ENCODE assay signal across 11 cellular contexts in genomic region chr17:5241861-5242671, GRCh38. TPM values are rescaled to one million over a fixed set of nuclear protein-coding genes. Genes with fewer than 3 reads are reported as not detected.
DNase-seq lines count a peak whose midpoint lies in the region; ATAC-seq, FAIRE-seq and TF ChIP-seq lines count a peak whose summit lies in the region.
"Had no signal": no experiment of that assay in that cellular context is flagged by ENCODE, and none has a peak within 500 bp of the region (broad histone marks: within the 10 kb centered on the region; RNA-seq: fewer than 3 reads in every experiment).

No MANE protein-coding gene starts in this region.

- CTCF ChIA-PET in naive thymus-derived CD4-positive, alpha-beta T cell (lab: Charles Lee): interaction anchor here (0.6 to 1.0 kb wide), 5 partner anchors 8 to 225 kb away, joined by 3 to 4 read pairs (median 3); no protein-coding TSS in a partner anchor

- peaks cover 27 to 39% of the 10 kb centered on the region in 2 donors for H3K4me1 ChIP-seq in naive thymus-derived CD4-positive, alpha-beta T cell (ENCODE audit: control insufficient read depth in 2 of 2, insufficient read depth in 2 of 2, low read length in 2 of 2)

- H3K4me3 Mint-ChIP-seq in naive thymus-derived CD4-positive, alpha-beta T cell: peak overlapping the region; percentile 55 to 95 (median 86)

- H3K27me3 ChIP-seq in naive thymus-derived CD4-positive, alpha-beta T cell (ENCODE audit: control insufficient read depth in 2 of 2, insufficient read depth in 2 of 2, low read length in 2 of 2): no peaks in the 10 kb centered on the region

- H3K36me3 ChIP-seq in naive thymus-derived CD4-positive, alpha-beta T cell (ENCODE audit: control insufficient read depth in 2 of 3, insufficient read depth in 3 of 3, low read length in 3 of 3): no peaks in the 10 kb centered on the region

- no peaks in the 10 kb centered on the region for H3K9me3 ChIP-seq in naive thymus-derived CD4-positive, alpha-beta T cell (ENCODE audit: control insufficient read depth in 2 of 3, low read length in 3 of 3)

- FAIRE-seq in GM18507 (lab: Jason Lieb, UNC): peak; percentile 63

- DNase-seq in GM18507 (ENCODE audit: extremely low spot score, insufficient read length, low read depth) (no peak), HK-2 (ENCODE audit: unreplicated experiment) (no peak), AML-193 (lab: John Stamatoyannopoulos, UW) (no peak)
- DNase-seq in activated naive CD4-positive, alpha-beta T cell treated with anti-CD3 and anti-CD28 coated beads, Interleukin-2, amount 50 U/mL, for 16 hours: peak; percentile 28
- DNase-seq in naive thymus-derived CD4-positive, alpha-beta T cell: peak in 7 of 9 donors; percentile 36 to 75 (median 65)
- DNase-seq: activated CD4-positive, CD25-positive, alpha-beta regulatory T cell treated with anti-CD3 and anti-CD28 coated beads, Interleukin-2, amount 50 U/mL, for 72 hours; effector CD8-positive, alpha-beta T cell; NCI-H446 had no signal

- POLR2A ChIA-PET in naive thymus-derived CD4-positive, alpha-beta T cell (lab: Charles Lee): interaction anchor here (0.5 to 1.4 kb wide), 7 partner anchors 15 to 244 kb away, joined by 3 to 8 read pairs (median 5); partner anchors contain the start of genes DERL2, MIS12, NUP88 and RABEP1

- H3K27ac ChIP-seq in naive thymus-derived CD4-positive, alpha-beta T cell (ENCODE audit: low read depth, low read length): peak overlapping the region; percentile 73

- peaks cover 19 to 49% (median 44%) of the 10 kb centered on the region in 7 donors for H3K4me1 Mint-ChIP-seq in naive thymus-derived CD4-positive, alpha-beta T cell

- H3K4me3 ChIP-seq in naive thymus-derived CD4-positive, alpha-beta T cell (ENCODE audit: low read length): peak overlapping the region; percentile 17

- intact Hi-C loops in naive thymus-derived CD4-positive, alpha-beta T cell (cut with micrococcal nuclease): loop anchor here (1.0 to 5.0 kb wide), 4 partner anchors 15 to 820 kb away; partner anchors contain the start of gene RABEP1 (in 1 of the 2)

- ATAC-seq in HG02678 (IDR thresholded peaks at IDR 0.05; ENCODE audit: unreplicated experiment): peak; percentile 49
- peak; percentile 88 for ATAC-seq in naive thymus-derived CD4-positive, alpha-beta T cell
- no peak for ATAC-seq in SK-N-SH treated with all-trans-retinoic acid at 6 μM for 48 hours
- ATAC-seq in GM21529 (IDR thresholded peaks at IDR 0.05; ENCODE audit: unreplicated experiment): no peak

- peaks cover 0 to 2% (median 0%) of the 10 kb centered on the region in 5 donors for H3K27me3 Mint-ChIP-seq in naive thymus-derived CD4-positive, alpha-beta T cell

- H3K27ac Mint-ChIP-seq in naive thymus-derived CD4-positive, alpha-beta T cell: peak overlapping the region; percentile 85 to 100 (median 99)

- peaks cover 0 to 3% (median 2%) of the 10 kb centered on the region in 11 donors for H3K9me3 Mint-ChIP-seq in naive thymus-derived CD4-positive, alpha-beta T cell

- peaks cover 0 to 6% (median 2%) of the 10 kb centered on the region in 5 donors for H3K36me3 Mint-ChIP-seq in naive thymus-derived CD4-positive, alpha-beta T cell

TF ChIP-seq in SK-N-SH treated with all-trans-retinoic acid at 6 μM for 48 hours, 23 proteins besides CTCF, POLR2A, EP300 and RAD21:
- TF ChIP-seq BACH2 (CRISPR knock-in tag; IDR thresholded peaks at IDR 0.05; ENCODE audit: borderline replicate concordance): no peak
- no peak for TF ChIP-seq ISL1 (CRISPR knock-in tag; IDR thresholded peaks at IDR 0.05)
- TF ChIP-seq TCF4 (CRISPR knock-in tag; IDR thresholded peaks at IDR 0.05; ENCODE audit: borderline replicate concordance): no peak
- TF ChIP-seq ZFP30 (CRISPR knock-in tag; IDR thresholded peaks at IDR 0.05): no peak
- TF ChIP-seq ZFP3 (CRISPR knock-in tag; IDR thresholded peaks at IDR 0.05): no peak
- no peak for TF ChIP-seq ZNF70 (CRISPR knock-in tag; IDR thresholded peaks at IDR 0.05)
- no peak for TF ChIP-seq TSHZ2 (CRISPR knock-in tag; IDR thresholded peaks at IDR 0.05)
- TF ChIP-seq TOX (CRISPR knock-in tag; IDR thresholded peaks at IDR 0.05; ENCODE audit: borderline replicate concordance): no peak
- no peak for TF ChIP-seq PATZ1 (CRISPR knock-in tag; IDR thresholded peaks at IDR 0.05; ENCODE audit: borderline replicate concordance)
- no peak for TF ChIP-seq POU6F1 (CRISPR knock-in tag; IDR thresholded peaks at IDR 0.05; ENCODE audit: borderline replicate concordance, low read depth)
- TF ChIP-seq ESRRG (CRISPR knock-in tag; IDR thresholded peaks at IDR 0.05): no peak
- TF ChIP-seq RARB (CRISPR knock-in tag; IDR thresholded peaks at IDR 0.05): no peak
TF ChIP-seq in SK-N-SH treated with all-trans-retinoic acid at 6 μM for 48 hours: peak in this region for 0.

RNA-seq across cellular contexts. Expression of gene SCIMP, which starts 7.4 kb away (rescaled TPM):
- 10 to 100 TPM in 1 of 5 experiments, 1 to 10 TPM in 3, not detected in 1; 1.4 to 24.8 (median 1.6) TPM for total RNA-seq in naive thymus-derived CD4-positive, alpha-beta T cell
- under 1 TPM; 0.33 to 0.35 TPM for polyA plus RNA-seq in naive thymus-derived CD4-positive, alpha-beta T cell

RNA-seq across cellular contexts. Expression of gene RABEP1, which starts 40.0 kb away (rescaled TPM):
- total RNA-seq in naive thymus-derived CD4-positive, alpha-beta T cell: 10 to 100 TPM; 37.3 to 58.5 (median 44.6) TPM
- 10 to 100 TPM; 26.2 to 35.9 TPM for polyA plus RNA-seq in naive thymus-derived CD4-positive, alpha-beta T cell

RNA-seq across cellular contexts. Expression of gene ZNF594, which starts 50.4 kb away (rescaled TPM):
- 10 to 100 TPM in 3 of 5 experiments, 1 to 10 TPM in 2; 4.8 to 35.7 (median 11.6) TPM for total RNA-seq in naive thymus-derived CD4-positive, alpha-beta T cell
- 1 to 10 TPM; 2.6 to 4.4 TPM for polyA plus RNA-seq in naive thymus-derived CD4-positive, alpha-beta T cell

Comparison
In these comparisons a context has a peak if more than half of its experiments do, and no peak if none do; other contexts are left out.
1. DNase-seq: peak in activated naive CD4-positive, alpha-beta T cell treated with anti-CD3 and anti-CD28 coated beads, Interleukin-2, amount 50 U/mL, for 16 hours (single experiment) and naive thymus-derived CD4-positive, alpha-beta T cell (7 of 9); none in GM18507 (single experiment), HK-2 (single experiment) and AML-193 (0 of 2).
2. ATAC-seq: peak in HG02678 (single experiment) and naive thymus-derived CD4-positive, alpha-beta T cell (single experiment); none in SK-N-SH treated with all-trans-retinoic acid at 6 μM for 48 hours (single experiment) and GM21529 (single experiment).